ENCODE assay signal across 8 cellular contexts in the genomic region with DNA sequence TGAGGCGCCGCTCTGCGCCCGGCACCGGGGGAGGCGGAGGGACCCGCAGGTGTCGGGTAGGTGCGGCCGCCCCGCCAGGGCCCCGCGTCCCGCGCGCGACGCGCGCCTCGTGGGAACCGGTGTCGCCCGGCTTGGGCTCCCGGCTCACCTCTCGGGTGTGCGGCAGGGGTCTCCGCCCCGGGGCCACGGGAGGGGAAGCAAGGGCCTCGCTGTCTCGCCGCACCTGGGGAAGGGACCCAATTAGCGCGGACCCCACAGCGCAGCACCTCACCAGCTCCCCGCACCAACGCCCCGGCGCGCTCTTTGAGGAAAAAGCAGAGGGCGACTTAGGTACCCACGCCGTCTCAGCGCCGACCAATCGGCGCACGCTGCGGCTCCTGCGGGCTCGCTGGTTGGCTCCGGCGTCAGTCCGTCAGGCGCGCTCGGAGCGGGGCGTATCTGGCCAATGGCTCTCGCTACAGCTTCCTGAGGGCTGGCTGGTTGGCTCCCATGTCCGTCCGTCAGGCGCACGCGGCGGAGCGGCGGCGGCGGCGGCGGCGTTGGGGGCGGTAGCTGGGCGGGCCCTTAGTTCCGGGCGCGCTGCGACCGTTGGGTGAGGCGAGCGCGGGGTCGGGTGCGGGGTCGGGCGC. TPM values are rescaled to one million over a fixed set of nuclear protein-coding genes. Genes with fewer than 3 reads are reported as not detected.
DNase-seq lines count a peak whose midpoint lies in the region; ATAC-seq and TF ChIP-seq lines count a peak whose summit lies in the region.

A gene with protein sequence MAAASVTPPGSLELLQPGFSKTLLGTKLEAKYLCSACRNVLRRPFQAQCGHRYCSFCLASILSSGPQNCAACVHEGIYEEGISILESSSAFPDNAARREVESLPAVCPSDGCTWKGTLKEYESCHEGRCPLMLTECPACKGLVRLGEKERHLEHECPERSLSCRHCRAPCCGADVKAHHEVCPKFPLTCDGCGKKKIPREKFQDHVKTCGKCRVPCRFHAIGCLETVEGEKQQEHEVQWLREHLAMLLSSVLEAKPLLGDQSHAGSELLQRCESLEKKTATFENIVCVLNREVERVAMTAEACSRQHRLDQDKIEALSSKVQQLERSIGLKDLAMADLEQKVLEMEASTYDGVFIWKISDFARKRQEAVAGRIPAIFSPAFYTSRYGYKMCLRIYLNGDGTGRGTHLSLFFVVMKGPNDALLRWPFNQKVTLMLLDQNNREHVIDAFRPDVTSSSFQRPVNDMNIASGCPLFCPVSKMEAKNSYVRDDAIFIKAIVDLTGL (plus strand): TSS at position 567 of the 629 bp plus-strand sequence. CDS start 12,225 bp downstream, outside the sequence.

- DNase-seq in NCI-H1694 (lab: John Stamatoyannopoulos, UW) (peak; percentile 89), amniotic stem cell (lab: John Stamatoyannopoulos, UW) (peak; percentile 97), left ventricle myocardium inferior (peak; percentile 99), progenitor cell of endocrine pancreas (ENCODE audit: low spot score, unreplicated experiment) (peak; percentile 98), ureter (ENCODE audit: low spot score) (peak; percentile 98)

- H3K9me3 ChIP-seq in left ventricle myocardium inferior (replicated peaks): no peaks in the 10 kb centered on the region

- peak within 1 kb of the TSS; percentile 80 for H3K27ac Mint-ChIP-seq in progenitor cell of endocrine pancreas

- H3K36me3 ChIP-seq in left ventricle myocardium inferior: peaks cover 9% of the 10 kb centered on the region

- H3K4me1 Mint-ChIP-seq in progenitor cell of endocrine pancreas (ENCODE audit: low read depth): peaks cover 7% of the 10 kb centered on the region

- intact Hi-C loops in T-helper 1 cell treated with Interleukin-12 subunit alpha and Interleukin-12 subunit beta and Interleukin-4 antibody, amounts not matched to agents 30 ng/mL and 1 ng/mL, for 36 hours (cut with micrococcal nuclease): loop anchor here (1.0 to 10.0 kb wide), 8 partner anchors 16 to 401 kb away; a partner anchor contains a TSS
- intact Hi-C loops in left ventricle myocardium inferior (cut with micrococcal nuclease): loop anchor here (10.0 kb wide), 1 partner anchor 49 kb away; no protein-coding TSS in a partner anchor

- TF ChIP-seq CTCF in left ventricle myocardium inferior (IDR thresholded peaks at IDR 0.05; ENCODE audit: borderline replicate concordance): no peak
- no peak for TF ChIP-seq CTCF in progenitor cell of endocrine pancreas (IDR thresholded peaks at IDR 0.05; ENCODE audit: unreplicated experiment)

- peak; percentile 81 for ATAC-seq in HG02884 (IDR thresholded peaks at IDR 0.05; ENCODE audit: unreplicated experiment)

- peak; percentile 97 for TF ChIP-seq POLR2A in GM15510 (IDR thresholded peaks at IDR 0.05; ENCODE audit: borderline replicate concordance, extremely low read depth, insufficient read length)

- peak within 1 kb of the TSS; percentile 79 for H3K4me3 Mint-ChIP-seq in progenitor cell of endocrine pancreas (ENCODE audit: low read depth)

- H3K27me3 ChIP-seq in left ventricle myocardium inferior (ENCODE audit: low read depth): no peaks in the 10 kb centered on the region

- H3K4me3 ChIP-seq in left ventricle myocardium inferior: peak within 1 kb of the TSS; percentile 99

- H3K27ac ChIP-seq in left ventricle myocardium inferior (replicated peaks): peak within 1 kb of the TSS; percentile 85

- H3K27me3 Mint-ChIP-seq in progenitor cell of endocrine pancreas: no peaks in the 10 kb centered on the region

- H3K9me3 Mint-ChIP-seq in progenitor cell of endocrine pancreas (ENCODE audit: low read depth): no peaks in the 10 kb centered on the region

- H3K36me3 Mint-ChIP-seq in progenitor cell of endocrine pancreas (ENCODE audit: insufficient read depth): no peaks in the 10 kb centered on the region

- H3K4me1 ChIP-seq in left ventricle myocardium inferior: peaks cover 44% of the 10 kb centered on the region

RNA-seq across cellular contexts. Expression of the gene that starts here (rescaled TPM):
- 80.6 and 85.0 TPM in 2 replicates for total RNA-seq in T-helper 1 cell treated with Interleukin-12 subunit alpha and Interleukin-12 subunit beta and Interleukin-4 antibody, amounts not matched to agents 30 ng/mL and 1 ng/mL, for 36 hours
- 10.0 TPM for total RNA-seq in left ventricle myocardium inferior
- 23.4 and 23.8 TPM in 2 replicates for total RNA-seq in progenitor cell of endocrine pancreas
- 16.4 TPM for total RNA-seq in ureter

Comparison
In these comparisons a context has a peak if more than half of its experiments do, and no peak if none do; other contexts are left out.
1. Peak in every context shown above with its lines: DNase-seq, ATAC-seq, H3K4me3 ChIP-seq and H3K27ac ChIP-seq.